In the genomic region with DNA sequence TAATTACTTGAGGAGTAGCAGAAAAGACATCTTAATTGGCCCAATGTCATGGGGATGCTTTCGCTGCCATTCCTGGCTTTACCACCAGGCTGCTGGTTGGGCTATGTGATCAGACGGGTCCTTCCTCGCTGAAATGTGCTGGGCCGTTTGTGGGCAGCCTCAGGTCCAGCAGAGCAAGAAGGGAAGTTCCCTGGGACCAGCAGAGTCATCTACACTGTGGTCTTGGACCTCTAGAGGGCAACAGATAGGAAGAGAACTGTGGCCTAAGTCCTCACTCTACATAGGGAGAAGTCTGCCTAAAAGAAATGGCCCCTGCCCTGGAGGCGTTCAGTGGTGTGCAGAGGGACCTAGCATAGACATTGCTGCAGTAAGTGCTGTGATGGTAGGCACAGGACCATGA, we compare ENCODE assay signal across 8 cellular contexts. TPM values are rescaled to one million over a fixed set of nuclear protein-coding genes. Genes with fewer than 3 reads are reported as not detected.
DNase-seq lines count a peak whose midpoint lies in the region; ATAC-seq, FAIRE-seq and TF ChIP-seq lines count a peak whose summit lies in the region.

No MANE protein-coding gene starts in this region.

- H3K27me3 ChIP-seq in vagina, result no peaks in the 10 kb centered on the region

- peak; percentile 38 for ATAC-seq in activated naive CD8-positive, alpha-beta T cell treated with anti-CD3 and anti-CD28 coated beads, Interleukin-2, amount 50 U/mL, for 24 hours
- ATAC-seq in GM21390 (IDR thresholded peaks at IDR 0.05; ENCODE audit: unreplicated experiment), result no peak
- ATAC-seq in HG03520 (IDR thresholded peaks at IDR 0.05; ENCODE audit: unreplicated experiment), result no peak

- H3K9ac ChIP-seq in kidney (ENCODE audit: low read length in 2 of 2), result no peak overlapping the region

- TF ChIP-seq CTCF in kidney (IDR thresholded peaks at IDR 0.05; ENCODE audit: borderline replicate concordance, extremely low read depth, insufficient read depth) (peak; percentile 15), vagina (IDR thresholded peaks at IDR 0.05) (no peak)

- FAIRE-seq in kidney (lab: Jason Lieb, UNC), result no peak

- H3K27ac Mint-ChIP-seq in activated naive CD8-positive, alpha-beta T cell treated with anti-CD3 and anti-CD28 coated beads, Interleukin-2, amount 50 U/mL, for 24 hours, result peak overlapping the region; percentile 98

- peaks cover 97% of the 10 kb centered on the region for H3K4me1 Mint-ChIP-seq in activated naive CD8-positive, alpha-beta T cell treated with anti-CD3 and anti-CD28 coated beads, Interleukin-2, amount 50 U/mL, for 24 hours

- H3K36me3 ChIP-seq in kidney (ENCODE audit: control insufficient read depth in 1 of 2, insufficient read depth in 2 of 2, low read length in 2 of 2), result no peaks in the 10 kb centered on the region
- no peaks in the 10 kb centered on the region for H3K36me3 ChIP-seq in vagina

- peak overlapping the region; percentile 84 for H3K4me3 Mint-ChIP-seq in activated naive CD8-positive, alpha-beta T cell treated with anti-CD3 and anti-CD28 coated beads, Interleukin-2, amount 50 U/mL, for 24 hours

- peak; percentile 56 for DNase-seq in stimulated activated CD4-positive, alpha-beta T cell treated with anti-CD3 and anti-CD28 coated beads, Interleukin-1b, Interleukin-23, amount 100 ng/mL, for 48 hours
- no peak for DNase-seq in stimulated activated CD4-positive, alpha-beta T cell treated with anti-CD3 and anti-CD28 coated beads, Interleukin-12 subunit alpha, Interleukin-12 subunit beta, amount 100 ng/mL, for 4 hours
- DNase-seq in NOMO-1 (lab: John Stamatoyannopoulos, UW; ENCODE audit: unreplicated experiment in 2 of 2), result peak; percentile 82 to 90
- DNase-seq in activated naive CD8-positive, alpha-beta T cell treated with anti-CD3 and anti-CD28 coated beads, Interleukin-2, amount 50 U/mL, for 24 hours, result peak; percentile 59
- no peak for DNase-seq in kidney
- DNase-seq in vagina (ENCODE audit: extremely low spot score in 2 of 2), result peak in 1 of 2 donors; percentile 77

- intact Hi-C loops in kidney (cut with DNase I), result no loop called here
- intact Hi-C loops in vagina (cut with DNase I), result no loop called here

- no peaks in the 10 kb centered on the region for H3K27me3 Mint-ChIP-seq in activated naive CD8-positive, alpha-beta T cell treated with anti-CD3 and anti-CD28 coated beads, Interleukin-2, amount 50 U/mL, for 24 hours

- H3K4me3 ChIP-seq in kidney (ENCODE audit: low read length in 2 of 2) (no peak overlapping the region), vagina (no peak overlapping the region)

- TF ChIP-seq POLR2A in vagina (IDR thresholded peaks at IDR 0.05), result no peak

- no peaks in the 10 kb centered on the region for H3K9me3 Mint-ChIP-seq in activated naive CD8-positive, alpha-beta T cell treated with anti-CD3 and anti-CD28 coated beads, Interleukin-2, amount 50 U/mL, for 24 hours

- peaks cover 0 to 15% of the 10 kb centered on the region in 2 donors for H3K4me1 ChIP-seq in kidney (ENCODE audit: control insufficient read depth in 1 of 2, insufficient read depth in 1 of 2, low read depth in 1 of 2, low read length in 2 of 2)
- H3K4me1 ChIP-seq in vagina, result peaks cover 52% of the 10 kb centered on the region

- H3K9me3 ChIP-seq in kidney (ENCODE audit: control insufficient read depth in 1 of 2, low read length in 2 of 2) (no peaks in the 10 kb centered on the region), vagina (no peaks in the 10 kb centered on the region)

- peaks cover 33% of the 10 kb centered on the region for H3K36me3 Mint-ChIP-seq in activated naive CD8-positive, alpha-beta T cell treated with anti-CD3 and anti-CD28 coated beads, Interleukin-2, amount 50 U/mL, for 24 hours (ENCODE audit: low read depth)

- no peak overlapping the region for H3K27ac ChIP-seq in kidney (ENCODE audit: low read depth in 2 of 2, low read length in 2 of 2)
- peak overlapping the region; percentile 31 for H3K27ac ChIP-seq in vagina

RNA-seq across cellular contexts. Expression of a gene that starts 10.9 kb away (rescaled TPM):
- total RNA-seq in kidney, result 84.1 TPM
- 54.8 TPM for polyA plus RNA-seq in kidney (ENCODE audit: insufficient read depth, low read depth, low replicate concordance)
- 112 TPM for total RNA-seq in vagina

Comparison
In these comparisons a context has a peak if more than half of its experiments do, and no peak if none do; other contexts are left out.
1. DNase-seq: peak in stimulated activated CD4-positive, alpha-beta T cell treated with anti-CD3 and anti-CD28 coated beads, Interleukin-1b, Interleukin-23, amount 100 ng/mL, for 48 hours (single experiment), NOMO-1 (2 of 2) and activated naive CD8-positive, alpha-beta T cell treated with anti-CD3 and anti-CD28 coated beads, Interleukin-2, amount 50 U/mL, for 24 hours (single experiment); none in stimulated activated CD4-positive, alpha-beta T cell treated with anti-CD3 and anti-CD28 coated beads, Interleukin-12 subunit alpha, Interleukin-12 subunit beta, amount 100 ng/mL, for 4 hours (single experiment) and kidney (single experiment).